In the genomic region with DNA sequence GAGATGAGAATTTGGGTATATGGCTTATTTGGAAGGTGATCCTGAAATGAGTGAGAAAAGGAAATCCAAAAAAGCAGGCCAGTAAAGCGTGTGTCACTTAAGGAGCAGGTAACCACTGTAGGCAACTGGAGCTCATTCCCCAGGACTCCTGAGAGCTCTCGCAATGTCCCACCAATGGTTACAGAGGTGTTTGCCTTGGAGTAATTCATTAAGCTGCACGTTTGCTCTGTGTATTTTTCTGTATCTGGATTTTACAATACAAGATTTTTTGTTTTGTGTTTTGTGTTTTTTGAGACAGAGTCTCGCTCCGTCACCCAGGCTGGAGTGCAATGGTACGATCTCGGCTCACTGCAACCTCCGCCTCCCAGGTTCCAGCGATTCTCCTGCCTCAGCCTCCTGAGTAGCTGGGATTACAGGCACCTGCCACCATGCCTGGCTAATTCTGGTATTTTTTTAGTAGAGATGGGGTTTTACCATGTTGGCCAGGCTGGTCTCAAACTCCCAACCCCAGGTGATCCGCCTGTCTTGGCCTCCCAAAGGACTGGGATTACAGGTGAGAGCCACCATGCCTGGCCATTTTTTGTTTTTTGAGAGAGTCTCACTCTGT, we compare ENCODE assay signal across 8 cellular contexts. TPM values are rescaled to one million over a fixed set of nuclear protein-coding genes. Genes with fewer than 3 reads are reported as not detected.
DNase-seq lines count a peak whose midpoint lies in the region; ATAC-seq, FAIRE-seq and TF ChIP-seq lines count a peak whose summit lies in the region.
"Not testable (repeated sequence)": the region's sequence is repeated elsewhere in the genome, so short reads cannot be mapped to it uniquely, and the experiment has no call there.

No MANE protein-coding gene starts in this region.

- CTCF ChIA-PET in A549 (lab: Yijun Ruan, JAX), result interaction anchor here (0.8 to 1.7 kb wide), 2 partner anchors 10 to 13 kb away, joined by 3 to 4 read pairs; no protein-coding TSS in a partner anchor
- CTCF ChIA-PET in SK-N-SH (lab: Yijun Ruan, JAX), result interaction anchor here (0.6 to 1.0 kb wide), 2 partner anchors 111 to 457 kb away, joined by 3 read pairs; no protein-coding TSS in a partner anchor

- not testable (repeated sequence) for H3K9me1 ChIP-seq in keratinocyte (ENCODE audit: control insufficient read depth, extremely low read depth, insufficient read depth, low read length)

- not testable (repeated sequence) for H3K23me2 ChIP-seq in H9 (ENCODE audit: insufficient read length, low read depth, low read length, poor library complexity, severe bottlenecking)

- not testable (repeated sequence) for H3K27me3 Mint-ChIP-seq in H9 (ENCODE audit: low read depth); activated T-helper 2 cell treated with anti-CD3 and anti-CD28 coated beads, Interferon-gamma antibody, Interleukin-2, Interleukin-4, amounts not matched to agents 10 μg/mL and 5 μg/mL and 100 μg/mL, durations not matched to agents 14 hours and 24 hours and 36 hours (ENCODE audit: low read depth); chondrocyte (ENCODE audit: low read depth); natural killer cell (ENCODE audit: low read depth in 2 of 2); stimulated activated memory B cell treated with anti-CD40 and anti-IgM and Interleukin-4, amounts not matched to agents 10 μg/mL and 1 μg/mL and 100 μg/mL, for 72 hours

- H3K27ac Mint-ChIP-seq in H9 (peak overlapping the region in 2 of 3 experiments; percentile 41 to 45; a peak in 2 of 7 replicates), chondrocyte (ENCODE audit: unreplicated experiment) (peak overlapping the region; percentile 74), natural killer cell (peak overlapping the region; percentile 81 to 86)
- peak overlapping the region; percentile 87 for H3K27ac Mint-ChIP-seq in activated T-helper 2 cell treated with anti-CD3 and anti-CD28 coated beads, Interferon-gamma antibody, Interleukin-2, Interleukin-4, amounts not matched to agents 10 μg/mL and 5 μg/mL and 100 μg/mL, durations not matched to agents 14 hours and 24 hours and 36 hours
- peak overlapping the region; percentile 87 for H3K27ac Mint-ChIP-seq in stimulated activated memory B cell treated with anti-CD40 and anti-IgM and Interleukin-4, amounts not matched to agents 10 μg/mL and 1 μg/mL and 100 μg/mL, for 72 hours

- not testable (repeated sequence) for H2BK12ac ChIP-seq in H9 (ENCODE audit: insufficient read length, low read depth, low read length)

- not testable (repeated sequence) for H3K23ac ChIP-seq in H9 (ENCODE audit: insufficient read length, low read depth, low read length)

- intact Hi-C loops in activated T-helper 2 cell treated with anti-CD3 and anti-CD28 coated beads, Interferon-gamma antibody, Interleukin-2, Interleukin-4, amounts not matched to agents 10 μg/mL and 5 μg/mL and 100 μg/mL, durations not matched to agents 14 hours and 24 hours and 36 hours (cut with micrococcal nuclease), result loop anchor here (1.0 to 5.0 kb wide), 3 partner anchors 23 to 61 kb away; a partner anchor contains a TSS
- intact Hi-C loops in natural killer cell (cut with micrococcal nuclease), result not testable (repeated sequence)

- WGBS in A549 (ENCODE audit: missing lambda C conversion rate), result 74% methylated on average over 10 of the region's 10 CpGs
- no CpG with 5 or more reads among the region's 10 CpGs for WGBS in H9 (ENCODE audit: extremely low coverage, insufficient read length, low lambda C conversion rate)
- WGBS in SK-N-SH (ENCODE audit: low lambda C conversion rate), result 84% methylated on average over 10 of the region's 10 CpGs

- H3K4ac ChIP-seq in H9 (ENCODE audit: low read depth, low read length), result not testable (repeated sequence)

- not testable (repeated sequence) for H2BK5ac ChIP-seq in H9 (ENCODE audit: insufficient read length, low read length)

- not testable (repeated sequence) for H3K14ac ChIP-seq in H9 (ENCODE audit: insufficient read depth, low read length)

- not testable (repeated sequence) for H3K9me2 ChIP-seq in SK-N-SH

- H3K4me1 ChIP-seq in A549 (peaks cover 23% of the 10 kb centered on the region), SK-N-SH (ENCODE audit: control insufficient read depth in 1 of 2, insufficient read depth in 2 of 2, low read depth in 1 of 2, low read length in 1 of 2) (peaks cover 20 to 22% of the 10 kb centered on the region in 2 experiments), keratinocyte (ENCODE audit: control insufficient read depth, extremely low read depth, insufficient read depth, low read length) (peaks cover 25% of the 10 kb centered on the region)
- H3K4me1 ChIP-seq in H9 (ENCODE audit: insufficient read depth, low read length), result not testable (repeated sequence)

- not testable (repeated sequence) for H3K9me3 Mint-ChIP-seq in H9; activated T-helper 2 cell treated with anti-CD3 and anti-CD28 coated beads, Interferon-gamma antibody, Interleukin-2, Interleukin-4, amounts not matched to agents 10 μg/mL and 5 μg/mL and 100 μg/mL, durations not matched to agents 14 hours and 24 hours and 36 hours; chondrocyte (ENCODE audit: low read depth); natural killer cell; stimulated activated memory B cell treated with anti-CD40 and anti-IgM and Interleukin-4, amounts not matched to agents 10 μg/mL and 1 μg/mL and 100 μg/mL, for 72 hours

- H3K4me2 ChIP-seq in A549 (peak overlapping the region; percentile 71; the same call in 2 of the 3 replicates), SK-N-SH (peak overlapping the region; percentile 71), keratinocyte (ENCODE audit: control insufficient read depth, extremely low read depth, insufficient read depth, low read depth, low read length) (peak overlapping the region; percentile 63)
- H3K4me2 ChIP-seq in H9 (ENCODE audit: insufficient read depth, insufficient read length, low read length), result not testable (repeated sequence)

- not testable (repeated sequence) for H2AK5ac ChIP-seq in H9 (ENCODE audit: insufficient read length, low read length)

- not testable (repeated sequence) for FAIRE-seq in A549 (lab: Jason Lieb, UNC); keratinocyte (lab: Jason Lieb, UNC)

- POLR2A ChIA-PET in A549 (lab: Yijun Ruan, JAX); SK-N-SH (lab: Yijun Ruan, JAX): not testable (repeated sequence)

- H3K4me3 ChIP-seq in A549; SK-N-SH (ENCODE audit: low read depth in 2 of 2, low read length in 1 of 2); keratinocyte (ENCODE audit: control insufficient read depth in 2 of 3, extremely low read depth in 1 of 3, insufficient read depth in 2 of 3, low read depth in 1 of 3, low read length in 3 of 3): not testable (repeated sequence)

- H4K8ac ChIP-seq in H9 (replicated peaks; ENCODE audit: insufficient read length, low read depth, low read length), result not testable (repeated sequence)

- H3K56ac ChIP-seq in H9 (ENCODE audit: insufficient read length, low read depth, low read length), result not testable (repeated sequence)

- H3K4me3 Mint-ChIP-seq in H9; activated T-helper 2 cell treated with anti-CD3 and anti-CD28 coated beads, Interferon-gamma antibody, Interleukin-2, Interleukin-4, amounts not matched to agents 10 μg/mL and 5 μg/mL and 100 μg/mL, durations not matched to agents 14 hours and 24 hours and 36 hours (ENCODE audit: low read depth); chondrocyte (ENCODE audit: unreplicated experiment); stimulated activated memory B cell treated with anti-CD40 and anti-IgM and Interleukin-4, amounts not matched to agents 10 μg/mL and 1 μg/mL and 100 μg/mL, for 72 hours: not testable (repeated sequence)
- peak overlapping the region; percentile 66 for H3K4me3 Mint-ChIP-seq in natural killer cell

- not testable (repeated sequence) for H2BK20ac ChIP-seq in H9 (ENCODE audit: low read depth, low read length, poor library complexity, severe bottlenecking)

- H3K27ac ChIP-seq in A549, result peak overlapping the region in 1 of 2 experiments; percentile 73; a peak in 3 of 6 replicates
- H3K27ac ChIP-seq in H9 (ENCODE audit: insufficient read length, low read depth, low read length), result not testable (repeated sequence)
- H3K27ac ChIP-seq in SK-N-SH (ENCODE audit: low read depth in 2 of 2, low read length in 1 of 2), result peak overlapping the region; percentile 41 to 93; a peak in 3 of 4 replicates
- peak overlapping the region; percentile 74 for H3K27ac ChIP-seq in keratinocyte (ENCODE audit: control insufficient read depth, insufficient read depth, low read length)

- ATAC-seq in A549, result peak in 1 of 2 experiments; percentile 23; a peak in 1 of 6 replicates
- not testable (repeated sequence) for ATAC-seq in natural killer cell; stimulated activated memory B cell treated with anti-CD40 and anti-IgM and Interleukin-4, amounts not matched to agents 10 μg/mL and 1 μg/mL and 100 μg/mL, for 72 hours

- H3K36me3 ChIP-seq in SK-N-SH (replicated peaks in 1 of 2; ENCODE audit: control insufficient read depth in 1 of 2, insufficient read depth in 2 of 2, low read length in 1 of 2); keratinocyte (ENCODE audit: control insufficient read depth in 2 of 2, extremely low read depth in 1 of 2, insufficient read depth in 2 of 2, low read length in 2 of 2): not testable (repeated sequence)

- not testable (repeated sequence) for TF ChIP-seq POLR2A in A549 (IDR thresholded peaks at IDR 0.05; ENCODE audit: low read length)

- not testable (repeated sequence) for DNase-seq in A549 (ENCODE audit: low read depth in 1 of 2, low spot score in 1 of 2); H9; SK-N-SH; activated T-helper 2 cell treated with anti-CD3 and anti-CD28 coated beads, Interferon-gamma antibody, Interleukin-2, Interleukin-4, amounts not matched to agents 10 μg/mL and 5 μg/mL and 100 μg/mL, durations not matched to agents 14 hours and 24 hours and 36 hours (ENCODE audit: low spot score); chondrocyte (ENCODE audit: low spot score); keratinocyte (ENCODE audit: low read depth, low spot score); natural killer cell

- peaks cover 33% of the 10 kb centered on the region for H3F3A ChIP-seq in SK-N-SH (replicated peaks; ENCODE audit: insufficient read depth)

- H3K27me3 ChIP-seq in H9 (ENCODE audit: insufficient read depth, low read length); SK-N-SH (ENCODE audit: insufficient read depth); keratinocyte (ENCODE audit: control insufficient read depth, extremely low read depth, insufficient read depth, low read length): not testable (repeated sequence)

- H2AFZ ChIP-seq in H9 (ENCODE audit: low read length); keratinocyte (ENCODE audit: control insufficient read depth, low read length): not testable (repeated sequence)
- H2AFZ ChIP-seq in SK-N-SH (ENCODE audit: low read depth), result peak overlapping the region; percentile 34

- H3K36me3 Mint-ChIP-seq in H9 (ENCODE audit: insufficient read depth in 1 of 3, low read depth in 3 of 3); activated T-helper 2 cell treated with anti-CD3 and anti-CD28 coated beads, Interferon-gamma antibody, Interleukin-2, Interleukin-4, amounts not matched to agents 10 μg/mL and 5 μg/mL and 100 μg/mL, durations not matched to agents 14 hours and 24 hours and 36 hours (ENCODE audit: low read depth); chondrocyte (ENCODE audit: low read depth); natural killer cell; stimulated activated memory B cell treated with anti-CD40 and anti-IgM and Interleukin-4, amounts not matched to agents 10 μg/mL and 1 μg/mL and 100 μg/mL, for 72 hours: not testable (repeated sequence)

- H3T11ph ChIP-seq in H9 (ENCODE audit: low read length), result not testable (repeated sequence)

- H3K18ac ChIP-seq in H9 (ENCODE audit: insufficient read length, low read depth, low read length), result not testable (repeated sequence)

- dilution Hi-C loops in keratinocyte (cut with MboI; ENCODE audit: extremely low pct_ligation_motif_present, low sequenced_read_pairs), result not testable (repeated sequence)

- H4K5ac ChIP-seq in H9 (ENCODE audit: insufficient read length, low read depth, low read length), result not testable (repeated sequence)

- not testable (repeated sequence) for H3K9ac ChIP-seq in H9 (ENCODE audit: extremely low read depth, insufficient read length, low read length)
- H3K9ac ChIP-seq in SK-N-SH (peak overlapping the region; percentile 57; the same call in 1 of the 2 replicates), keratinocyte (ENCODE audit: control insufficient read depth, extremely low read depth, insufficient read depth, low read length) (peak overlapping the region; percentile 72)

- not testable (repeated sequence) for H4K91ac ChIP-seq in H9 (ENCODE audit: insufficient read length, low read depth, low read length)

- not testable (repeated sequence) for H3K79me1 ChIP-seq in H9 (ENCODE audit: insufficient read depth, low read depth, low read length, poor library complexity, severe bottlenecking)

- not testable (repeated sequence) for TF ChIP-seq EP300 in A549 (IDR thresholded peaks at IDR 0.05); SK-N-SH (IDR thresholded peaks at IDR 0.05; ENCODE audit: borderline replicate concordance in 1 of 2, low read depth in 1 of 2, low read length in 1 of 2)

- H2BK120ac ChIP-seq in H9 (ENCODE audit: low read depth, low read length, poor library complexity, severe bottlenecking), result not testable (repeated sequence)

- H3K79me2 ChIP-seq in H9 (ENCODE audit: insufficient read depth, low read length); SK-N-SH (ENCODE audit: insufficient read depth); keratinocyte (ENCODE audit: control insufficient read depth, insufficient read depth, low read length): not testable (repeated sequence)

- not testable (repeated sequence) for H3K9me3 ChIP-seq in A549; H9 (ENCODE audit: control insufficient read depth, low read depth, low read length); SK-N-SH; keratinocyte (ENCODE audit: control insufficient read depth, low read depth, low read length)

- not testable (repeated sequence) for H2BK15ac ChIP-seq in H9 (ENCODE audit: low read depth, low read length)

- H3K4me1 Mint-ChIP-seq in H9 (peaks cover 20 to 35% of the 10 kb centered on the region in 2 experiments), chondrocyte (ENCODE audit: low read depth) (peaks cover 21% of the 10 kb centered on the region), natural killer cell (peaks cover 13 to 15% of the 10 kb centered on the region in 2 donors)
- peaks cover 13% of the 10 kb centered on the region for H3K4me1 Mint-ChIP-seq in activated T-helper 2 cell treated with anti-CD3 and anti-CD28 coated beads, Interferon-gamma antibody, Interleukin-2, Interleukin-4, amounts not matched to agents 10 μg/mL and 5 μg/mL and 100 μg/mL, durations not matched to agents 14 hours and 24 hours and 36 hours (ENCODE audit: low read depth)
- peaks cover 46% of the 10 kb centered on the region for H3K4me1 Mint-ChIP-seq in stimulated activated memory B cell treated with anti-CD40 and anti-IgM and Interleukin-4, amounts not matched to agents 10 μg/mL and 1 μg/mL and 100 μg/mL, for 72 hours

- not testable (repeated sequence) for TF ChIP-seq CTCF in A549 (IDR thresholded peaks at IDR 0.05); H9 (conservative IDR thresholded peaks at IDR 0.05); SK-N-SH (IDR thresholded peaks at IDR 0.05); chondrocyte (IDR thresholded peaks at IDR 0.05); keratinocyte (optimal IDR thresholded peaks at IDR 0.05 in 1 of 3, IDR thresholded peaks at IDR 0.05 in 1 of 3, conservative IDR thresholded peaks at IDR 0.05 in 1 of 3; ENCODE audit: extremely low read depth in 1 of 3, insufficient read depth in 2 of 3, low read length in 3 of 3); natural killer cell (IDR thresholded peaks at IDR 0.05)

- not testable (repeated sequence) for TF ChIP-seq RAD21 in A549 (conservative IDR thresholded peaks at IDR 0.05 in 1 of 2, IDR thresholded peaks at IDR 0.05 in 1 of 2); SK-N-SH (IDR thresholded peaks at IDR 0.05; ENCODE audit: low read length)

- not testable (repeated sequence) for H4K20me1 ChIP-seq in H9 (ENCODE audit: control insufficient read depth, insufficient read depth, insufficient read length); SK-N-SH (ENCODE audit: insufficient read depth); keratinocyte (ENCODE audit: control insufficient read depth, extremely low read depth, insufficient read depth, low read length)

RNA-seq across cellular contexts. Expression of a gene that starts 23.0 kb away (rescaled TPM):
- polyA plus RNA-seq in A549 (2011; rRNA removed) (99.3 and 112 TPM in 2 replicates), A549 (2017; fragmentation: RNase III; extraction: RNeasy Plus Mini Kit Qiagen cat#74134 plus additional on column Dnase treatment) (104 to 109 TPM (median 106 TPM) in 3 replicates), SK-N-SH (2012; rRNA removed) (62.3 and 89.2 TPM in 2 replicates), keratinocyte (176 to 333 TPM (median 314 TPM) in 3 replicates)
- 50.7 and 60.6 TPM in 2 replicates for polyA plus RNA-seq in A549 (2012; cell fraction: cytosol; rRNA removed)
- 26.1 and 35.0 TPM in 2 replicates for polyA plus RNA-seq in A549 (2012; cell fraction: nucleus; rRNA removed)
- polyA minus RNA-seq in A549 (2011; rRNA and poly(A)+ RNA removed), result 26.5 and 31.2 TPM in 2 replicates
- total RNA-seq in H9 (2021) (59.8 and 61.9 TPM in 2 replicates), chondrocyte (129 to 143 TPM (median 139 TPM) in 3 replicates), natural killer cell (10 to 100 TPM; 28.6 to 29.2 (median 28.6) TPM)
- polyA plus RNA-seq in SK-N-SH (2012; cell fraction: cytosol; rRNA removed), result 105 and 117 TPM in 2 replicates
- 16.2 and 30.6 TPM in 2 replicates for polyA plus RNA-seq in SK-N-SH (2012; cell fraction: nucleus; rRNA removed)
- 49.7 and 51.1 TPM in 2 replicates for total RNA-seq in activated T-helper 2 cell treated with anti-CD3 and anti-CD28 coated beads, Interferon-gamma antibody, Interleukin-2, Interleukin-4, amounts not matched to agents 10 μg/mL and 5 μg/mL and 100 μg/mL, durations not matched to agents 14 hours and 24 hours and 36 hours
- polyA plus RNA-seq in keratinocyte (2011; ENCODE audit: low read depth), result 49.5 TPM
- polyA plus RNA-seq in keratinocyte (2011; cell fraction: cytosol; rRNA removed), result 95.6 and 188 TPM in 2 replicates
- 471 and 566 TPM in 2 replicates for polyA plus RNA-seq in keratinocyte (2011; cell fraction: nucleus; rRNA removed)
- polyA plus RNA-seq in keratinocyte (2012; ENCODE audit: low replicate concordance), result 88.8 and 134 TPM in 2 replicates
- polyA minus RNA-seq in keratinocyte, result 33.9 to 122 TPM (median 120 TPM) in 3 replicates
- 73.1 TPM for polyA minus RNA-seq in keratinocyte (2011; cell fraction: cytosol; rRNA and poly(A)+ RNA removed)
- polyA minus RNA-seq in keratinocyte (2011; cell fraction: nucleus; rRNA and poly(A)+ RNA removed), result 161 and 310 TPM in 2 replicates
